ENCODE assay signal across 26 cellular contexts in genomic region chr10:6256439-6256838, GRCh38. TPM values are rescaled to one million over a fixed set of nuclear protein-coding genes. Genes with fewer than 3 reads are reported as not detected.
DNase-seq lines count a peak whose midpoint lies in the region; ATAC-seq and TF ChIP-seq lines count a peak whose summit lies in the region.
"Had no signal": no experiment of that assay in that cellular context is flagged by ENCODE, and none has a peak within 500 bp of the region (broad histone marks: within the 10 kb centered on the region; RNA-seq: fewer than 3 reads in every experiment).

No MANE protein-coding gene starts in this region.

- intact Hi-C loops in upper lobe of right lung (cut with DNase I) = no loop called here
- intact Hi-C loops in ovary (cut with DNase I) = no loop called here

- TF ChIP-seq POLR2A in ovary (IDR thresholded peaks at IDR 0.05) (no peak), GM18505 (IDR thresholded peaks at IDR 0.05; ENCODE audit: borderline replicate concordance, extremely low read depth, insufficient read depth, insufficient read length) (no peak)

- peaks cover 19% of the 10 kb centered on the region for H3K36me3 Mint-ChIP-seq in progenitor cell of endocrine pancreas (ENCODE audit: insufficient read depth)

- TF ChIP-seq EP300 in ovary (IDR thresholded peaks at IDR 0.05) = no peak

- H3K27me3 ChIP-seq in foreskin keratinocyte (peaks cover 9% of the 10 kb centered on the region), upper lobe of right lung (no peaks in the 10 kb centered on the region), ovary (no peaks in the 10 kb centered on the region)
- H3K27me3 ChIP-seq: SJSA1 had no signal

- H3K4me3 Mint-ChIP-seq in progenitor cell of endocrine pancreas (ENCODE audit: low read depth) = no peak overlapping the region
- H3K4me3 Mint-ChIP-seq: CD14-positive monocyte; CD8-positive, alpha-beta memory T cell had no signal

- H3K27me3 Mint-ChIP-seq in progenitor cell of endocrine pancreas = no peaks in the 10 kb centered on the region

- TF ChIP-seq CTCF in C4-2B (conservative IDR thresholded peaks at IDR 0.05) (no peak), foreskin keratinocyte (conservative IDR thresholded peaks at IDR 0.05) (peak; percentile 24), progenitor cell of endocrine pancreas (IDR thresholded peaks at IDR 0.05; ENCODE audit: unreplicated experiment) (no peak), upper lobe of right lung (IDR thresholded peaks at IDR 0.05) (no peak), ovary (IDR thresholded peaks at IDR 0.05) (no peak)

- H3K9me3 ChIP-seq in upper lobe of right lung (no peaks in the 10 kb centered on the region), ovary (no peaks in the 10 kb centered on the region)
- H3K9me3 ChIP-seq: SJSA1 had no signal

- peak overlapping the region; percentile 88 for H3K27ac Mint-ChIP-seq in progenitor cell of endocrine pancreas

- H3K9me3 Mint-ChIP-seq in progenitor cell of endocrine pancreas (ENCODE audit: low read depth) = peaks cover 22% of the 10 kb centered on the region

- H3K36me3 ChIP-seq in upper lobe of right lung (no peaks in the 10 kb centered on the region), ovary (no peaks in the 10 kb centered on the region)
- H3K36me3 ChIP-seq: SJSA1 had no signal

- WGBS in ovary, 3 donors = 94 to 96% (median 96%) methylated on average over 8 of the region's 8 CpGs

- ATAC-seq in foreskin keratinocyte (peak; percentile 55), upper lobe of right lung (peak; percentile 42), GM18505 (IDR thresholded peaks at IDR 0.05; ENCODE audit: unreplicated experiment) (no peak)
- ATAC-seq: HCT116 had no signal

- peak overlapping the region; percentile 65 for H3K27ac ChIP-seq in C4-2B
- no peak overlapping the region for H3K27ac ChIP-seq in foreskin keratinocyte
- H3K27ac ChIP-seq in upper lobe of right lung = peak overlapping the region; percentile 51
- no peak overlapping the region for H3K27ac ChIP-seq in ovary
- H3K27ac ChIP-seq: PC-9, SJSA1 had no signal

- no peak overlapping the region for H3K4me3 ChIP-seq in upper lobe of right lung
- H3K4me3 ChIP-seq in ovary = no peak overlapping the region
- H3K4me3 ChIP-seq: PC-9, SJSA1 had no signal

- peaks cover 24% of the 10 kb centered on the region for H3K4me1 Mint-ChIP-seq in progenitor cell of endocrine pancreas (ENCODE audit: low read depth)
- H3K4me1 Mint-ChIP-seq: CD8-positive, alpha-beta memory T cell had no signal

- H3K4me1 ChIP-seq in foreskin keratinocyte (no peaks in the 10 kb centered on the region), upper lobe of right lung (no peaks in the 10 kb centered on the region), ovary (ENCODE audit: insufficient read depth) (no peaks in the 10 kb centered on the region)
- H3K4me1 ChIP-seq: SJSA1 had no signal

- DNase-seq in foreskin keratinocyte (peak; percentile 32 to 59), progenitor cell of endocrine pancreas (ENCODE audit: low spot score, unreplicated experiment) (no peak), upper lobe of right lung (no peak), activated gamma-delta T cell (lab: John Stamatoyannopoulos, UW) (no peak), ovary (no peak)
- DNase-seq: AML-193; CD8-positive, alpha-beta memory T cell; DMS 273 treated with DMSO at 0.1 percent for 48 hours; DMS79; EL; GDM1; IMR-90; KG1; NCI-H1048; NCI-H1417; NCI-H1694; NCI-H2029 treated with DMSO at 0.1 percent for 48 hours; NCI-H2227 treated with DMSO at 0.1 percent for 48 hours; NCI-H526 treated with DMSO at 0.1 percent for 48 hours; PC-9; Right ventricle myocardium superior had no signal

RNA-seq across cellular contexts. Expression of gene PFKFB3, which starts 53.7 kb away (rescaled TPM):
- total RNA-seq in foreskin keratinocyte (18.6 and 18.8 TPM in 2 replicates), progenitor cell of endocrine pancreas (63.9 and 64.5 TPM in 2 replicates), upper lobe of right lung (77.2 TPM), ovary (10 to 100 TPM; 28.7 to 60.8 (median 41.6) TPM)
- polyA plus RNA-seq in foreskin keratinocyte (8.4 and 9.1 TPM in 2 replicates), ovary (10 to 100 TPM; 15.3 to 24.5 TPM)

Comparison
In these comparisons a context has a peak if more than half of its experiments do, and no peak if none do; other contexts are left out.
1. H3K27ac ChIP-seq: peak in C4-2B (single experiment) and upper lobe of right lung (single experiment); none in foreskin keratinocyte (single experiment) and ovary (0 of 2).
2. DNase-seq: peak in foreskin keratinocyte (2 of 2); none in progenitor cell of endocrine pancreas (single experiment), upper lobe of right lung (single experiment), activated gamma-delta T cell (single experiment) and ovary (0 of 5).